ENCODE assay signal across 14 cellular contexts in genomic region chr2:203951366-203951902, GRCh38. TPM values are rescaled to one million over a fixed set of nuclear protein-coding genes. Genes with fewer than 3 reads are reported as not detected.
DNase-seq lines count a peak whose midpoint lies in the region; ATAC-seq and TF ChIP-seq lines count a peak whose summit lies in the region.
"Had no signal": no experiment of that assay in that cellular context is flagged by ENCODE, and none has a peak within 500 bp of the region (broad histone marks: within the 10 kb centered on the region; RNA-seq: fewer than 3 reads in every experiment).

No MANE protein-coding gene starts in this region.

- no peak for TF ChIP-seq CTCF in mesothelial cell of epicardium (IDR thresholded peaks at IDR 0.05; ENCODE audit: unreplicated experiment)
- no peak for TF ChIP-seq CTCF in nephron progenitor cell (IDR thresholded peaks at IDR 0.05)
- TF ChIP-seq CTCF in brain microvascular endothelial cell (IDR thresholded peaks at IDR 0.05; ENCODE audit: low read depth, low read length, missing control alignments) = no peak

- H3K27me3 Mint-ChIP-seq in activated CD4-positive, alpha-beta memory T cell treated with anti-CD3 and anti-CD28 coated beads, Interleukin-2, amount 10 ng/mL, durations not matched to agents 7 days and 5 days = no peaks in the 10 kb centered on the region
- no peaks in the 10 kb centered on the region for H3K27me3 Mint-ChIP-seq in mesothelial cell of epicardium (ENCODE audit: low read depth)
- no peaks in the 10 kb centered on the region for H3K27me3 Mint-ChIP-seq in nephron progenitor cell (ENCODE audit: low read depth, poor library complexity)

- peak overlapping the region; percentile 63 for H3K27ac Mint-ChIP-seq in activated CD4-positive, alpha-beta memory T cell treated with anti-CD3 and anti-CD28 coated beads, Interleukin-2, amount 10 ng/mL, durations not matched to agents 7 days and 5 days
- H3K27ac Mint-ChIP-seq in mesothelial cell of epicardium (peak overlapping the region; percentile 35), nephron progenitor cell (no peak overlapping the region)
- H3K27ac Mint-ChIP-seq: activated B cell treated with CpG ODN at 0.5 μM for 24 hours had no signal

- ATAC-seq in GM18870 (IDR thresholded peaks at IDR 0.05; ENCODE audit: unreplicated experiment) (peak; percentile 49), HG03571 (IDR thresholded peaks at IDR 0.05; ENCODE audit: unreplicated experiment) (no peak)
- ATAC-seq: K562 had no signal

- peak overlapping the region; percentile 73 for H3K4me3 Mint-ChIP-seq in activated CD4-positive, alpha-beta memory T cell treated with anti-CD3 and anti-CD28 coated beads, Interleukin-2, amount 10 ng/mL, durations not matched to agents 7 days and 5 days
- H3K4me3 Mint-ChIP-seq in mesothelial cell of epicardium (no peak overlapping the region), nephron progenitor cell (no peak overlapping the region)
- H3K4me3 Mint-ChIP-seq: activated B cell treated with CpG ODN at 0.5 μM for 24 hours had no signal

- CTCF ChIA-PET in activated CD4-positive, alpha-beta memory T cell treated with anti-CD3 and anti-CD28 coated beads, Interleukin-2, amount 10 ng/mL, durations not matched to agents 7 days and 5 days (lab: Charles Lee) = interaction anchor here (1.0 to 1.1 kb wide), 2 partner anchors 55 to 155 kb away, joined by 3 to 4 read pairs; no protein-coding TSS in a partner anchor

- in situ Hi-C loops in KBM-7 (cut with MboI; ENCODE audit: low pct_unique_long_range_greater_than_20kb, low sequenced_read_pairs) (no loop called here), brain microvascular endothelial cell (cut with HindIII; ENCODE audit: low pct_ligation_motif_present, low sequenced_read_pairs) (no loop called here)

- DNase-seq in KBM-7 (peak; percentile 5), mesothelial cell of epicardium (ENCODE audit: low spot score in 2 of 2, unreplicated experiment in 2 of 2) (no peak), hippocampal formation (lab: John Stamatoyannopoulos, UW) (no peak), nephron progenitor cell (no peak), brain microvascular endothelial cell (no peak)
- DNase-seq in activated CD4-positive, alpha-beta memory T cell treated with anti-CD3 and anti-CD28 coated beads, Interleukin-2, amount 10 ng/mL, durations not matched to agents 7 days and 5 days = peak; percentile 46
- DNase-seq: activated B cell treated with CpG ODN at 0.5 μM for 24 hours; NCI-H82; stimulated activated CD4-positive, alpha-beta T cell treated with anti-CD3 and anti-CD28 coated beads, Interleukin-12 subunit alpha, Interleukin-12 subunit beta, amount 100 ng/mL, for 4 hours had no signal

- H3K4me1 Mint-ChIP-seq in activated CD4-positive, alpha-beta memory T cell treated with anti-CD3 and anti-CD28 coated beads, Interleukin-2, amount 10 ng/mL, durations not matched to agents 7 days and 5 days = peaks cover 81% of the 10 kb centered on the region
- H3K4me1 Mint-ChIP-seq in mesothelial cell of epicardium (peaks cover 9% of the 10 kb centered on the region), nephron progenitor cell (no peaks in the 10 kb centered on the region)

- H3K36me3 ChIP-seq in brain microvascular endothelial cell (replicated peaks) = no peaks in the 10 kb centered on the region

- H3K36me3 Mint-ChIP-seq in activated CD4-positive, alpha-beta memory T cell treated with anti-CD3 and anti-CD28 coated beads, Interleukin-2, amount 10 ng/mL, durations not matched to agents 7 days and 5 days (ENCODE audit: low read depth) = peaks cover 59% of the 10 kb centered on the region
- H3K36me3 Mint-ChIP-seq in mesothelial cell of epicardium (peaks cover 3% of the 10 kb centered on the region), nephron progenitor cell (ENCODE audit: low read depth) (no peaks in the 10 kb centered on the region)

- no peak overlapping the region for H3K27ac ChIP-seq in brain microvascular endothelial cell

- no peaks in the 10 kb centered on the region for H3K9me3 Mint-ChIP-seq in activated CD4-positive, alpha-beta memory T cell treated with anti-CD3 and anti-CD28 coated beads, Interleukin-2, amount 10 ng/mL, durations not matched to agents 7 days and 5 days
- H3K9me3 Mint-ChIP-seq in mesothelial cell of epicardium (peaks cover 15% of the 10 kb centered on the region), nephron progenitor cell (no peaks in the 10 kb centered on the region)
- H3K9me3 Mint-ChIP-seq: activated B cell treated with CpG ODN at 0.5 μM for 24 hours had no signal

- POLR2A ChIA-PET in activated CD4-positive, alpha-beta memory T cell treated with anti-CD3 and anti-CD28 coated beads, Interleukin-2, amount 10 ng/mL, durations not matched to agents 7 days and 5 days (lab: Charles Lee) = interaction anchor here (0.7 to 9.6 kb wide), 9 partner anchors 8 to 82 kb away, joined by 3 to 131 read pairs (median 5); partner anchors contain the start of gene ICOS

- H3K27me3 ChIP-seq in brain microvascular endothelial cell (replicated peaks) = no peaks in the 10 kb centered on the region

- no peak overlapping the region for H3K4me3 ChIP-seq in brain microvascular endothelial cell (ENCODE audit: low read depth, low read length)
- H3K4me3 ChIP-seq: K562 had no signal

RNA-seq across cellular contexts. Expression of gene ICOS, which starts 14.9 kb away (rescaled TPM):
- total RNA-seq in activated CD4-positive, alpha-beta memory T cell treated with anti-CD3 and anti-CD28 coated beads, Interleukin-2, amount 10 ng/mL, durations not matched to agents 7 days and 5 days = 10 to 100 TPM; 61.8 to 63.0 TPM
- not detected in 3 replicates for total RNA-seq in mesothelial cell of epicardium
- total RNA-seq: activated B cell treated with CpG ODN at 0.5 μM for 24 hours, Daoy, K562, myocyte had no signal

Comparison
In these comparisons a context has a peak if more than half of its experiments do, and no peak if none do; other contexts are left out.
1. DNase-seq: peak in KBM-7 (single experiment) and activated CD4-positive, alpha-beta memory T cell treated with anti-CD3 and anti-CD28 coated beads, Interleukin-2, amount 10 ng/mL, durations not matched to agents 7 days and 5 days (single experiment); none in mesothelial cell of epicardium (0 of 2), hippocampal formation (0 of 2), nephron progenitor cell (single experiment) and brain microvascular endothelial cell (single experiment).
2. RNA of gene ICOS, which starts 14.9 kb away (total RNA-seq): 61.8 to 63.0 TPM in activated CD4-positive, alpha-beta memory T cell treated with anti-CD3 and anti-CD28 coated beads, Interleukin-2, amount 10 ng/mL, durations not matched to agents 7 days and 5 days; not detected in mesothelial cell of epicardium; every median in the first group is over 10 times any median in the second.